In the genomic region with DNA sequence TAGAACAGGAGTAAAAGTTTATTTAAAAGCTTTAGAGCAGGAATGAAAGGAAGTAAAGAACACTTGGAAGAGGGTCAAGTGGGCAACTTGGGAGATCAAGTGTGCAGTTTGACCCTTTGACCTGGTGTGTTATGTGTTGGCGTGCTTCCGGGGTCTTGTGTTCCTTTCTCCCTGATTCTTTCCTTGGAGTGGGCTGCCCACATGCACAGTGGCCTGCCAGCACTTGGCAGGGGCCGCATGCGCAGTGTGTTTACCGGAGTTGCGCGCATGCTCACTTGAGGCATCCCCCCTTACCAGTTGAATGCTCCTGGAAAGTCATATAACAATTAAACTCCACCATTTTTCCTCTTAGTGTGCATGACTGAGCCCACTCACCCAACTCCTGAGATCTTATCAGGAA, we compare ENCODE assay signal across 26 cellular contexts.
"Had no signal": no experiment of that assay in that cellular context is flagged by ENCODE, and none has a peak within 500 bp of the region (broad histone marks: within the 10 kb centered on the region; RNA-seq: fewer than 3 reads in every experiment).

No MANE protein-coding gene starts in this region.

- ATAC-seq: heart left ventricle; left colon; naive thymus-derived CD8-positive, alpha-beta T cell; right lobe of liver; stimulated activated memory B cell treated with anti-CD40 and anti-IgM and Interleukin-4, amounts not matched to agents 10 μg/mL and 1 μg/mL and 100 μg/mL, for 72 hours; stimulated activated naive CD8-positive, alpha-beta T cell treated with anti-CD3 and anti-CD28 coated beads, Interleukin-15, amount 100 ng/mL, for 72 hours; upper lobe of right lung had no signal

- H3K27ac ChIP-seq: heart left ventricle, hepatocyte, left ventricle myocardium inferior, ovary, right atrium auricular region, right lobe of liver, transverse colon, upper lobe of right lung had no signal

- H3K27me3 ChIP-seq: heart left ventricle, hepatocyte, ovary, right atrium auricular region, right lobe of liver, transverse colon, upper lobe of right lung had no signal

- H3K4me3 Mint-ChIP-seq: memory B cell; naive thymus-derived CD8-positive, alpha-beta T cell; nephron; stimulated activated memory B cell treated with anti-CD40 and anti-IgM and Interleukin-4, amounts not matched to agents 10 μg/mL and 1 μg/mL and 100 μg/mL, for 72 hours; stimulated activated naive CD8-positive, alpha-beta T cell treated with anti-CD3 and anti-CD28 coated beads, Interleukin-15, amount 100 ng/mL, for 72 hours had no signal

- H3K9me3 Mint-ChIP-seq: memory B cell; naive thymus-derived CD8-positive, alpha-beta T cell; nephron; stimulated activated memory B cell treated with anti-CD40 and anti-IgM and Interleukin-4, amounts not matched to agents 10 μg/mL and 1 μg/mL and 100 μg/mL, for 72 hours; stimulated activated naive CD8-positive, alpha-beta T cell treated with anti-CD3 and anti-CD28 coated beads, Interleukin-15, amount 100 ng/mL, for 72 hours had no signal

- H3K4me1 Mint-ChIP-seq: memory B cell; naive thymus-derived CD8-positive, alpha-beta T cell; stimulated activated memory B cell treated with anti-CD40 and anti-IgM and Interleukin-4, amounts not matched to agents 10 μg/mL and 1 μg/mL and 100 μg/mL, for 72 hours; stimulated activated naive CD8-positive, alpha-beta T cell treated with anti-CD3 and anti-CD28 coated beads, Interleukin-15, amount 100 ng/mL, for 72 hours had no signal

- H3K79me2 ChIP-seq: hepatocyte had no signal

- H3K4me2 ChIP-seq: hepatocyte, smooth muscle cell had no signal

- H3K27ac Mint-ChIP-seq: memory B cell; naive thymus-derived CD8-positive, alpha-beta T cell; nephron; progenitor cell of endocrine pancreas; stimulated activated memory B cell treated with anti-CD40 and anti-IgM and Interleukin-4, amounts not matched to agents 10 μg/mL and 1 μg/mL and 100 μg/mL, for 72 hours had no signal

- H2AFZ ChIP-seq: hepatocyte had no signal

- DNase-seq: glutamatergic neuron; kidney; left colon; left ventricle myocardium inferior; naive thymus-derived CD8-positive, alpha-beta T cell; ovary; right lobe of liver; stimulated activated CD4-positive, alpha-beta T cell treated with anti-CD3 and anti-CD28 coated beads, Interleukin-1b, Interleukin-23, amount 100 ng/mL, for 48 hours; stimulated activated CD4-positive, alpha-beta T cell treated with anti-CD3 and anti-CD28 coated beads, Interleukin-2, amount 100 ng/mL, for 48 hours; stimulated activated CD4-positive, alpha-beta T cell treated with anti-CD3 and anti-CD28 coated beads, Interleukin-4, amount 100 ng/mL, for 4 hours; stimulated activated CD8-positive, alpha-beta memory T cell treated with anti-CD3 and anti-CD28 coated beads, Interleukin-4, amount 100 ng/mL, for 48 hours; stimulated activated naive CD4-positive, alpha-beta T cell treated with Interleukin-2 at 50 U/mL for 16 hours; stimulated activated naive CD8-positive, alpha-beta T cell treated with anti-CD3 and anti-CD28 coated beads, Interleukin-15, amount 100 ng/mL, for 72 hours; substantia nigra; transverse colon; upper lobe of right lung had no signal

- H3K27me3 Mint-ChIP-seq: memory B cell; naive thymus-derived CD8-positive, alpha-beta T cell; stimulated activated memory B cell treated with anti-CD40 and anti-IgM and Interleukin-4, amounts not matched to agents 10 μg/mL and 1 μg/mL and 100 μg/mL, for 72 hours; stimulated activated naive CD8-positive, alpha-beta T cell treated with anti-CD3 and anti-CD28 coated beads, Interleukin-15, amount 100 ng/mL, for 72 hours had no signal

- H3K4me1 ChIP-seq: right lobe of liver, transverse colon, upper lobe of right lung had no signal

- H3K9me3 ChIP-seq: heart left ventricle, left ventricle myocardium inferior, ovary, right atrium auricular region, right lobe of liver, transverse colon, upper lobe of right lung had no signal

- FAIRE-seq: islet of Langerhans, kidney, urothelium cell line had no signal

- H3K36me3 ChIP-seq: heart left ventricle, ovary, right atrium auricular region, transverse colon, upper lobe of right lung had no signal

- H3K4me3 ChIP-seq: heart left ventricle, hepatocyte, left ventricle myocardium inferior, ovary, right atrium auricular region, right lobe of liver, smooth muscle cell, transverse colon, upper lobe of right lung had no signal
